ENCODE assay signal across 8 cellular contexts in the genomic region with DNA sequence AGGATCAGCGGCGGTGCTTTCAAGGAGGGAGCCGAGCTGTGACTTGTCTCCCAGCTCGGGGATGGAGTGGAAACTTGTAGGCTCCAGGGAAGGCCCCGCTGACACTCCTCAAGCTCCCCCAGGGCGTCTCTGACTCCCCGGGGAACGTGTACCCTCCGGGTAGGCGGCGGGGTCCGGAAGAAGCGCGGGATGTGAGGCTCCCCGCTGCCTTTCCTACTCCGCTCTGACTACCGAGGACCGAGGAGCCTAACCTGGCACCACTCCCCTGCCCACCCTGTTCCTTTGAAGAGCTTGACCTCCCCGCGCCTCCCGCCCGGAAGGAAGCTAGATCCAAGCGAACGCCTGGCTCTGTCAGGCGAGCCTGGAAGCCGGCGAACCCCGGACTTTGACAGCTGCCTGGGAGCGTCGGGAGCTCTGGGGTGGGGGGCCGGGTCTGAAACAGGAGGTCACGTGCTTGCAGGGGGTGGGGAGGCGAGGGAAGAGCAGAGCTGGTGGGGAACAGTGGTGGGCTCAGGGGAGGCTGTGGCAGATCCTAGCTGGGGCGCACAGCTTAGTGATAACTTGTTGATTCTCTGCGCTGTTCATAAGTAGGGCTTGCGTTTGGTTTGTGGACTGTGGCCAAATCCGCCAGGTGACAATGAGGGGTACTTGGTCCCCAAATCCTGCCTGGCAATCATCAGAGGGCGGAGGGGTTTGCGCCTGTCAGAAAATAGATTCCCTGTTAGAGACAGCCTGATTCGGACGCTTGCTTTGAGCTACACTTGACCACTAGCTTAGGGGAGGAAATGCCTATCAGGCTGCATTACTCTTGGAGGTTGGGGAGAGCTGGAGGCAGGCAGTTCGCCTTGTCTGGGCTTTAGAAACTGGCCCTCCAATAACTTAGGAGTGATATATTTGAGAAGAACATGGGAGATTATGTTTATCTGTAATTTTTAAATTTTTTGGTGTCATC. TPM values are rescaled to one million over a fixed set of nuclear protein-coding genes. Genes with fewer than 3 reads are reported as not detected.
DNase-seq lines count a peak whose midpoint lies in the region; ATAC-seq and TF ChIP-seq lines count a peak whose summit lies in the region.

No MANE protein-coding gene starts in this region.

- no peaks in the 10 kb centered on the region for H3K36me3 ChIP-seq in esophagus (ENCODE audit: control insufficient read depth in 2 of 2, insufficient read depth in 2 of 2, low read length in 1 of 2)

- H3K9me3 ChIP-seq in esophagus (ENCODE audit: control insufficient read depth in 2 of 2, insufficient read depth in 1 of 2, low read depth in 1 of 2, low read length in 1 of 2) = no peaks in the 10 kb centered on the region

- H3K36me3 Mint-ChIP-seq in IgD-negative memory B cell (peaks cover 2% of the 10 kb centered on the region), neural crest cell (ENCODE audit: low read depth) (no peaks in the 10 kb centered on the region)

- H3K9me3 Mint-ChIP-seq in IgD-negative memory B cell (peaks cover 0 to 11% (median 0%) of the 10 kb centered on the region in 3 donors), neural crest cell (no peaks in the 10 kb centered on the region)

- H3K4me1 Mint-ChIP-seq in IgD-negative memory B cell (peaks cover 6 to 15% (median 7%) of the 10 kb centered on the region in 3 donors), neural crest cell (peaks cover 21% of the 10 kb centered on the region)

- DNase-seq in COLO668 (lab: John Stamatoyannopoulos, UW; ENCODE audit: unreplicated experiment) = peak; percentile 34
- DNase-seq in neural crest cell (ENCODE audit: low read depth, low spot score) = peak; percentile 7
- no peak for DNase-seq in NK-92 (lab: John Stamatoyannopoulos, UW; ENCODE audit: unreplicated experiment)

- ATAC-seq in HG03439 (IDR thresholded peaks at IDR 0.05; ENCODE audit: unreplicated experiment) = no peak
- no peak for ATAC-seq in HG03139 (IDR thresholded peaks at IDR 0.05; ENCODE audit: unreplicated experiment)
- no peak for ATAC-seq in GM21786 (IDR thresholded peaks at IDR 0.05; ENCODE audit: unreplicated experiment)

- WGBS in esophagus, 2 donors = 2% methylated on average over 41 to 42 of the region's 42 CpGs

- H3K27ac Mint-ChIP-seq in IgD-negative memory B cell (peak overlapping the region in 1 of 3 donors; percentile 59), neural crest cell (ENCODE audit: unreplicated experiment) (no peak overlapping the region)

- peaks cover 3% of the 10 kb centered on the region in 2 donors for H3K27me3 ChIP-seq in esophagus (ENCODE audit: control insufficient read depth in 1 of 2, insufficient read depth in 2 of 2, low read length in 2 of 2)

- H3K4me3 Mint-ChIP-seq in IgD-negative memory B cell (peak overlapping the region in 3 of 4 donors; percentile 21 to 65 (median 52)), neural crest cell (peak overlapping the region; percentile 84)

- H3K4me3 ChIP-seq in esophagus (ENCODE audit: low read depth in 1 of 2, low read length in 2 of 2) = peak overlapping the region; percentile 45 to 48

- no peak for TF ChIP-seq CTCF in neural crest cell (conservative IDR thresholded peaks at IDR 0.05)

- peaks cover 12 to 15% of the 10 kb centered on the region in 2 donors for H3K4me1 ChIP-seq in esophagus (ENCODE audit: control insufficient read depth in 2 of 2, insufficient read depth in 2 of 2, low read length in 1 of 2)

- no peak overlapping the region for H3K27ac ChIP-seq in esophagus (ENCODE audit: low read depth in 2 of 2, low read length in 1 of 2)

- H3K27me3 Mint-ChIP-seq in IgD-negative memory B cell (peaks cover 43% of the 10 kb centered on the region), neural crest cell (ENCODE audit: low read depth) (peaks cover 57% of the 10 kb centered on the region)

RNA-seq across cellular contexts. Expression of a gene that starts 1.2 kb away (rescaled TPM):
- polyA plus RNA-seq in IgD-negative memory B cell = not detected
- polyA plus RNA-seq in esophagus = under 1 TPM; 0.20 TPM
- total RNA-seq in neural crest cell = 1.5 and 1.9 TPM in 2 replicates
